ENCODE assay signal across 1 cellular context in the genomic region with DNA sequence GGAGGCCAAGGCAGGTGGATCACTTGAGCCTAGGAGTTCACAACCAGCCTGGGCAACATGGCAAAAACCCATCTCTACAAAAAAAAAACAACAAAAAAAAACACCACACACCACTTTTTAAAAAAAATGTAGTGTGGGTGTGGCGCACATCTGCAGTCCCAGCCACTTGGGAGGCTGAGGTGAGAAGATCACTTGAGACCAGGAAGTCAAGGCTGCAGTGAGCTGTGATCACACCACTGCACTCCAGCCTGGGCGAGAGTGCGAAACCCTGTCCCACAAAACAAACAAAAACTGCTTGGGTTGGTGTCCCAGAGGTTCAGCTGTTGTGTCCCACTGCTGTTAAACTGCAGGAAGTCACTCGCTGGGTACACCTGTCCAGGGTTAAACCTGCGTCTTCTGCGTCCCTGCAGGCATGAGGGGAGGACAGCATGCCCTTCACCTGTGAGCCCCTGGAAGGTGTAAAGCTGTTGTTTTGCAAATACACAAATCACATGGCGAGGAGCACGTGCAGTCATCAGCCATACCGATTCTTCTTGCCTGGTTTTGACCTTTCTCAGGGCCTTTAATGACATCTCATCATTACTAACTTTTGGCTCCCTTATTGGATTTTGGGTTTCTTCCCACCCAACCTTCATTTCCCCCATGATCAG.
TF ChIP-seq lines count a peak whose summit lies in the region.

No MANE protein-coding gene starts in this region.

TF ChIP-seq in HCT116, 20 proteins besides CTCF, POLR2A, EP300 and RAD21 (continued from another document):
- no peak for TF ChIP-seq ELF1 (IDR thresholded peaks at IDR 0.05; ENCODE audit: borderline replicate concordance, low read depth)
- no peak for TF ChIP-seq SIN3A (IDR thresholded peaks at IDR 0.05; ENCODE audit: low read depth)
- TF ChIP-seq, protein P1, sequence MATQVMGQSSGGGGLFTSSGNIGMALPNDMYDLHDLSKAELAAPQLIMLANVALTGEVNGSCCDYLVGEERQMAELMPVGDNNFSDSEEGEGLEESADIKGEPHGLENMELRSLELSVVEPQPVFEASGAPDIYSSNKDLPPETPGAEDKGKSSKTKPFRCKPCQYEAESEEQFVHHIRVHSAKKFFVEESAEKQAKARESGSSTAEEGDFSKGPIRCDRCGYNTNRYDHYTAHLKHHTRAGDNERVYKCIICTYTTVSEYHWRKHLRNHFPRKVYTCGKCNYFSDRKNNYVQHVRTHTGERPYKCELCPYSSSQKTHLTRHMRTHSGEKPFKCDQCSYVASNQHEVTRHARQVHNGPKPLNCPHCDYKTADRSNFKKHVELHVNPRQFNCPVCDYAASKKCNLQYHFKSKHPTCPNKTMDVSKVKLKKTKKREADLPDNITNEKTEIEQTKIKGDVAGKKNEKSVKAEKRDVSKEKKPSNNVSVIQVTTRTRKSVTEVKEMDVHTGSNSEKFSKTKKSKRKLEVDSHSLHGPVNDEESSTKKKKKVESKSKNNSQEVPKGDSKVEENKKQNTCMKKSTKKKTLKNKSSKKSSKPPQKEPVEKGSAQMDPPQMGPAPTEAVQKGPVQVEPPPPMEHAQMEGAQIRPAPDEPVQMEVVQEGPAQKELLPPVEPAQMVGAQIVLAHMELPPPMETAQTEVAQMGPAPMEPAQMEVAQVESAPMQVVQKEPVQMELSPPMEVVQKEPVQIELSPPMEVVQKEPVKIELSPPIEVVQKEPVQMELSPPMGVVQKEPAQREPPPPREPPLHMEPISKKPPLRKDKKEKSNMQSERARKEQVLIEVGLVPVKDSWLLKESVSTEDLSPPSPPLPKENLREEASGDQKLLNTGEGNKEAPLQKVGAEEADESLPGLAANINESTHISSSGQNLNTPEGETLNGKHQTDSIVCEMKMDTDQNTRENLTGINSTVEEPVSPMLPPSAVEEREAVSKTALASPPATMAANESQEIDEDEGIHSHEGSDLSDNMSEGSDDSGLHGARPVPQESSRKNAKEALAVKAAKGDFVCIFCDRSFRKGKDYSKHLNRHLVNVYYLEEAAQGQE (IDR thresholded peaks at IDR 0.05; ENCODE audit: low read depth) = no peak
- no peak for TF ChIP-seq EGR1 (IDR thresholded peaks at IDR 0.05; ENCODE audit: low read depth)
- no peak for TF ChIP-seq ZNF274 (IDR thresholded peaks at IDR 0.05; ENCODE audit: low read depth, low read length)
- TF ChIP-seq EZH2phosphoT487 (IDR thresholded peaks at IDR 0.05; ENCODE audit: borderline replicate concordance) = no peak
- no peak for TF ChIP-seq EZH2 (IDR thresholded peaks at IDR 0.05)
- TF ChIP-seq ZFX (IDR thresholded peaks at IDR 0.05) = no peak
TF ChIP-seq in HCT116: peak in this region for 0.
